In the genomic region with DNA sequence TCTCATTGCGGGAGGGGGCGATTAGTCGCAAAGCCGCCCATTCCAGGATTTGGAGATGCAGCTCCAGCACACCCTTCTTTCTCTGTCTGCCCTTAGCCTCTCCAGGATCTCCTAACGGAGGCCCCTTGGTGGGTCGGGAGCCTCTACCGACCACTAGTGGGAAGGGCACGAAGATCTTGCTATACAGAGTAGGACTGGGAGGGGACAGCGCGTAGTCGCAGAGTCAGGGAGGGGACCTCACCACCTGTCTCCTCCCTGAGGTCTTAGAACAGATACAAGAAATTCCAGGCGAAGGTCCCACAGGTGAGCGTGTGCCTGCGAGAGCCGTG, we compare ENCODE assay signal across 7 cellular contexts. TPM values are rescaled to one million over a fixed set of nuclear protein-coding genes. Genes with fewer than 3 reads are reported as not detected.
DNase-seq lines count a peak whose midpoint lies in the region; ATAC-seq and TF ChIP-seq lines count a peak whose summit lies in the region.

No MANE protein-coding gene starts in this region.

- H3K4me3 ChIP-seq in endodermal cell (ENCODE audit: low read length): peak overlapping the region; percentile 71

- no peaks in the 10 kb centered on the region for H3K9me3 ChIP-seq in endodermal cell (ENCODE audit: control insufficient read depth, low read length)

- no peaks in the 10 kb centered on the region for H3K36me3 ChIP-seq in endodermal cell (ENCODE audit: control insufficient read depth, insufficient read depth, low read length)

- H3K4me1 ChIP-seq in endodermal cell (ENCODE audit: control insufficient read depth, insufficient read depth, low read length): no peaks in the 10 kb centered on the region

- no peak overlapping the region for H3K27ac Mint-ChIP-seq in endodermal cell

- H3K9me3 Mint-ChIP-seq in endodermal cell: no peaks in the 10 kb centered on the region

- 20 to 22% methylated on average over 5 to 15 of the region's 15 CpGs for WGBS in endodermal cell (ENCODE audit: insufficient coverage in 1 of 2, insufficient read length in 1 of 2), 2 experiments

- H3K4me3 Mint-ChIP-seq in endodermal cell: peak overlapping the region; percentile 56

- H3K36me3 Mint-ChIP-seq in endodermal cell (ENCODE audit: low read depth): no peaks in the 10 kb centered on the region

- no peak for ATAC-seq in HG02623 (IDR thresholded peaks at IDR 0.05; ENCODE audit: unreplicated experiment)
- ATAC-seq in HG03159 (IDR thresholded peaks at IDR 0.05; ENCODE audit: unreplicated experiment): no peak

- H3K4me1 Mint-ChIP-seq in endodermal cell: peaks cover 5% of the 10 kb centered on the region

- no peak overlapping the region for H3K27ac ChIP-seq in endodermal cell (ENCODE audit: low read depth, low read length)

- peak; percentile 19 for DNase-seq in NCI-H748 treated with DMSO at 0.1 percent for 48 hours (lab: John Stamatoyannopoulos, UW)
- DNase-seq in endodermal cell: peak; percentile 86
- DNase-seq in myocyte (ENCODE audit: low read depth): peak; percentile 18
- no peak for DNase-seq in midbrain (lab: John Stamatoyannopoulos, UW)

- H3K9ac ChIP-seq in endodermal cell (ENCODE audit: extremely low read depth, low read length, poor library complexity, severe bottlenecking): no peak overlapping the region

- TF ChIP-seq CTCF in GM12873 (IDR thresholded peaks at IDR 0.05; ENCODE audit: insufficient read depth, low read depth, low read length, missing control alignments) (peak; percentile 26), endodermal cell (conservative IDR thresholded peaks at IDR 0.05) (peak; percentile 68)

- H3K27me3 ChIP-seq in endodermal cell (ENCODE audit: control insufficient read depth, insufficient read depth, low read length, poor library complexity, severe bottlenecking): peaks cover 50% of the 10 kb centered on the region

- peaks cover 60% of the 10 kb centered on the region for H3K27me3 Mint-ChIP-seq in endodermal cell (ENCODE audit: insufficient read depth)

RNA-seq across cellular contexts. Expression of gene SMTNL2, which starts 0.6 kb away (rescaled TPM):
- total RNA-seq in endodermal cell: under 1 TPM; 0.51 to 0.79 TPM
- polyA plus RNA-seq in endodermal cell (2013, experiment 1 of 2): 2.5 TPM
- polyA plus RNA-seq in endodermal cell (2013, experiment 2 of 2): 3.0 TPM
- 0.08 and 0.10 TPM in 2 replicates for total RNA-seq in myocyte
- polyA plus RNA-seq in myocyte (2012): not detected

RNA-seq across cellular contexts. Expression of gene GGT6, which starts 23.4 kb away (rescaled TPM):
- total RNA-seq in endodermal cell (not detected), myocyte (not detected in 2 replicates)
- not detected for polyA plus RNA-seq in endodermal cell (2013, experiment 1 of 2)
- polyA plus RNA-seq in endodermal cell (2013, experiment 2 of 2): not detected
- polyA plus RNA-seq in myocyte (2012): not detected

RNA-seq across cellular contexts. Expression of gene MYBBP1A, which starts 28.6 kb away (rescaled TPM):
- total RNA-seq in endodermal cell (10 to 100 TPM; 55.6 to 70.9 TPM), myocyte (50.0 and 51.4 TPM in 2 replicates)
- polyA plus RNA-seq in endodermal cell (2013, experiment 1 of 2): 31.3 TPM
- polyA plus RNA-seq in endodermal cell (2013, experiment 2 of 2): 24.9 TPM
- 36.0 TPM for polyA plus RNA-seq in myocyte (2012)

RNA-seq across cellular contexts. Expression of gene ALOX15, which starts 57.7 kb away (rescaled TPM):
- total RNA-seq in endodermal cell (not detected), myocyte (not detected in 2 replicates)
- 0.18 TPM for polyA plus RNA-seq in endodermal cell (2013, experiment 1 of 2)
- polyA plus RNA-seq in endodermal cell (2013, experiment 2 of 2): not detected
- not detected for polyA plus RNA-seq in myocyte (2012)
